Comparison of ENCODE assay signal across 8 cellular contexts in genomic region chr16:67249178-67249759, GRCh38. TPM values are rescaled to one million over a fixed set of nuclear protein-coding genes. Genes with fewer than 3 reads are reported as not detected.
A peak's percentile ranks its signal among the peaks of the same experiment; 100 is the strongest.
DNase-seq lines count a peak whose midpoint lies in the region; ATAC-seq and TF ChIP-seq lines count a peak whose summit lies in the region.

No MANE protein-coding gene starts in this region.

- peaks cover 6% of the 10 kb centered on the region for H3K36me3 Mint-ChIP-seq in activated CD4-positive, alpha-beta memory T cell treated with anti-CD3 and anti-CD28 coated beads, Interleukin-2, amount 10 ng/mL, durations not matched to agents 7 days and 5 days (ENCODE audit: low read depth)

- H3K4me1 ChIP-seq in stomach = peaks cover 32 to 48% (median 47%) of the 10 kb centered on the region in 4 donors

- peak; percentile 38 for DNase-seq in NCI-H2227 (lab: John Stamatoyannopoulos, UW; ENCODE audit: unreplicated experiment)
- DNase-seq in NCI-H2227 treated with DMSO at 0.1 percent for 48 hours (lab: John Stamatoyannopoulos, UW) = no peak
- no peak for DNase-seq in activated CD4-positive, alpha-beta memory T cell treated with anti-CD3 and anti-CD28 coated beads, Interleukin-2, amount 10 ng/mL, durations not matched to agents 7 days and 5 days
- no peak for DNase-seq in stomach
- no peak for DNase-seq in NCI-H1092 (lab: John Stamatoyannopoulos, UW)

- TF ChIP-seq EP300 in stomach (IDR thresholded peaks at IDR 0.05) = no peak

- H3K9me3 Mint-ChIP-seq in activated CD4-positive, alpha-beta memory T cell treated with anti-CD3 and anti-CD28 coated beads, Interleukin-2, amount 10 ng/mL, durations not matched to agents 7 days and 5 days = no peaks in the 10 kb centered on the region

- 14 to 22% (median 16%) methylated on average over 14 to 18 of the region's 18 CpGs for WGBS in stomach, 5 donors

- peaks cover 0 to 48% (median 19%) of the 10 kb centered on the region in 3 donors for H3K27me3 ChIP-seq in stomach

- H3K27ac ChIP-seq in stomach = peak overlapping the region in 1 of 5 donors; percentile 87

- H3K4me1 Mint-ChIP-seq in activated CD4-positive, alpha-beta memory T cell treated with anti-CD3 and anti-CD28 coated beads, Interleukin-2, amount 10 ng/mL, durations not matched to agents 7 days and 5 days = peaks cover 38% of the 10 kb centered on the region

- ATAC-seq in GM19023 (IDR thresholded peaks at IDR 0.05; ENCODE audit: unreplicated experiment) = no peak
- ATAC-seq in HG03378 (IDR thresholded peaks at IDR 0.05; ENCODE audit: unreplicated experiment) = no peak

- TF ChIP-seq CTCF in stomach (IDR thresholded peaks at IDR 0.05) = no peak

- intact Hi-C loops in stomach (cut with DNase I; ENCODE audit: low total_unique reads) = no loop called here

- no peaks in the 10 kb centered on the region for H3K36me3 ChIP-seq in stomach

- POLR2A ChIA-PET in activated CD4-positive, alpha-beta memory T cell treated with anti-CD3 and anti-CD28 coated beads, Interleukin-2, amount 10 ng/mL, durations not matched to agents 7 days and 5 days (lab: Charles Lee) = interaction anchor here (0.5 to 15.4 kb wide), 7 partner anchors 11 to 318 kb away, joined by 3 to 187 read pairs (median 6); partner anchors contain the start of genes MATCAP1 and TMEM208

- peak overlapping the region; percentile 56 for H3K4me3 Mint-ChIP-seq in activated CD4-positive, alpha-beta memory T cell treated with anti-CD3 and anti-CD28 coated beads, Interleukin-2, amount 10 ng/mL, durations not matched to agents 7 days and 5 days

- peaks cover 17% of the 10 kb centered on the region for H3K27me3 Mint-ChIP-seq in activated CD4-positive, alpha-beta memory T cell treated with anti-CD3 and anti-CD28 coated beads, Interleukin-2, amount 10 ng/mL, durations not matched to agents 7 days and 5 days

- CTCF ChIA-PET in activated CD4-positive, alpha-beta memory T cell treated with anti-CD3 and anti-CD28 coated beads, Interleukin-2, amount 10 ng/mL, durations not matched to agents 7 days and 5 days (lab: Charles Lee) = interaction anchor here (1.0 to 2.0 kb wide), 5 partner anchors 9 to 231 kb away, joined by 3 to 6 read pairs (median 5); partner anchors contain the start of gene TMEM208

- H3K27ac Mint-ChIP-seq in activated CD4-positive, alpha-beta memory T cell treated with anti-CD3 and anti-CD28 coated beads, Interleukin-2, amount 10 ng/mL, durations not matched to agents 7 days and 5 days = no peak overlapping the region

- no peaks in the 10 kb centered on the region for H3K9me3 ChIP-seq in stomach

- TF ChIP-seq POLR2A in stomach (IDR thresholded peaks at IDR 0.05) = no peak

- H3K4me3 ChIP-seq in iPS-11a (ENCODE audit: low read depth, low read length) = peak overlapping the region; percentile 47
- H3K4me3 ChIP-seq in stomach = peak overlapping the region; percentile 52 to 85 (median 68)

RNA-seq across cellular contexts. Expression of gene SLC9A5, which starts 0.5 kb away (rescaled TPM):
- total RNA-seq in activated CD4-positive, alpha-beta memory T cell treated with anti-CD3 and anti-CD28 coated beads, Interleukin-2, amount 10 ng/mL, durations not matched to agents 7 days and 5 days = 1 to 10 TPM; 2.2 to 2.8 TPM
- 1 to 10 TPM in 2 of 5 donors, under 1 TPM in 2, not detected in 1; 0.89 to 5.3 (median 2.6) TPM for total RNA-seq in stomach
- polyA plus RNA-seq in stomach = under 1 TPM; 0.19 to 0.43 (median 0.31) TPM

RNA-seq across cellular contexts. Expression of gene FHOD1, which starts 2.0 kb away (rescaled TPM):
- total RNA-seq in activated CD4-positive, alpha-beta memory T cell treated with anti-CD3 and anti-CD28 coated beads, Interleukin-2, amount 10 ng/mL, durations not matched to agents 7 days and 5 days = 10 to 100 TPM; 94.8 to 99.1 TPM
- total RNA-seq in stomach = 100 to 1,000 TPM in 1 of 5 donors, 10 to 100 TPM in 3, 1 to 10 TPM in 1; 6.1 to 101 (median 25.9) TPM
- polyA plus RNA-seq in stomach = 10 to 100 TPM; 12.8 to 19.2 (median 15.7) TPM

RNA-seq across cellular contexts. Expression of gene TMEM208, which starts 22.3 kb away (rescaled TPM):
- 10 to 100 TPM; 39.6 to 39.7 TPM for total RNA-seq in activated CD4-positive, alpha-beta memory T cell treated with anti-CD3 and anti-CD28 coated beads, Interleukin-2, amount 10 ng/mL, durations not matched to agents 7 days and 5 days
- 100 to 1,000 TPM in 1 of 5 donors, 10 to 100 TPM in 3, 1 to 10 TPM in 1; 8.7 to 126 (median 46.4) TPM for total RNA-seq in stomach
- polyA plus RNA-seq in stomach = 100 to 1,000 TPM in 1 of 3 donors, 10 to 100 TPM in 2; 39.6 to 141 (median 89.2) TPM

RNA-seq across cellular contexts. Expression of gene PLEKHG4, which starts 30.1 kb away (rescaled TPM):
- total RNA-seq in activated CD4-positive, alpha-beta memory T cell treated with anti-CD3 and anti-CD28 coated beads, Interleukin-2, amount 10 ng/mL, durations not matched to agents 7 days and 5 days = 10 to 100 TPM in 1 of 2 experiments, 1 to 10 TPM in 1; 9.2 to 10.9 TPM
- 10 to 100 TPM in 2 of 5 donors, 1 to 10 TPM in 3; 2.3 to 57.1 (median 8.1) TPM for total RNA-seq in stomach
- 1 to 10 TPM; 2.5 to 10.0 (median 3.1) TPM for polyA plus RNA-seq in stomach

RNA-seq across cellular contexts. Expression of gene ELMO3, which starts 50.3 kb away (rescaled TPM):
- total RNA-seq in activated CD4-positive, alpha-beta memory T cell treated with anti-CD3 and anti-CD28 coated beads, Interleukin-2, amount 10 ng/mL, durations not matched to agents 7 days and 5 days = 1 to 10 TPM; 7.3 to 8.3 TPM
- 100 to 1,000 TPM in 2 of 5 donors, 10 to 100 TPM in 3; 11.6 to 133 (median 57.2) TPM for total RNA-seq in stomach
- polyA plus RNA-seq in stomach = 10 to 100 TPM; 20.4 to 44.6 (median 37.1) TPM
